12 cellular contexts compared by ENCODE assay signal in the genomic region with DNA sequence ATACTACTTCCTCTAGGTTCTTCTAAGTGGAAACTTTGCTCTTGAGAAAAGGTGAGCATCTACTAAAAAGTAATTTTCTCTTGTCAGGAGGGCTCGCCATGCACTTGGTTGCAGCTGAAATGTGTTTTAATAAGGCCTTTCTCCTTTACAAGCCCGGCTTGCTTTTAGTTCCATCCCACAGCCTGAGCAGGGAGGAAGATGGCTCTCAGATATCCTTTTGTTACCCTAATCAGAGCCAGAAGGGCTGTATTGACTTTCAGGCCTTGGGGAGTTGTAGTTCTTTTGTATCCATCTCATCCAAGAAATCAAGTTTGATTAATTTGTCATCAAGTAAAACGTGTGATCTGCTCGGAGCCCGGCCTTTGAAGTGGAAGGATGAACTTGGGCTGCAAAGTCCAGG.
"Had no signal": no experiment of that assay in that cellular context is flagged by ENCODE, and none has a peak within 500 bp of the region (broad histone marks: within the 10 kb centered on the region; RNA-seq: fewer than 3 reads in every experiment).

No MANE protein-coding gene starts in this region.

- H3K9me3 Mint-ChIP-seq: immature natural killer cell, natural killer cell had no signal

- ATAC-seq: natural killer cell; pancreas; stimulated activated naive CD8-positive, alpha-beta T cell treated with anti-CD3 and anti-CD28 coated beads, Interleukin-15, amount 100 ng/mL, for 72 hours had no signal

- H3K36me3 Mint-ChIP-seq: natural killer cell had no signal

- H3K4me3 Mint-ChIP-seq: immature natural killer cell; natural killer cell; stimulated activated naive CD8-positive, alpha-beta T cell treated with anti-CD3 and anti-CD28 coated beads, Interleukin-15, amount 100 ng/mL, for 72 hours had no signal

- H3K36me3 ChIP-seq: pancreas, vagina had no signal

- H3K27ac Mint-ChIP-seq: natural killer cell had no signal

- DNase-seq: activated CD4-positive, alpha-beta T cell treated with anti-CD3 and anti-CD28 coated beads for 48 hours; activated naive CD4-positive, alpha-beta T cell treated with Interleukin-2 at 50 U/mL for 16 hours; foreskin melanocyte; immature natural killer cell; natural killer cell; pancreas; retina; stimulated activated CD4-positive, alpha-beta T cell treated with anti-CD3 and anti-CD28 coated beads, Interleukin-15, amount 100 ng/mL, for 24 hours; stimulated activated CD4-positive, alpha-beta T cell treated with anti-CD3 and anti-CD28 coated beads, Interleukin-4, amount 100 ng/mL, for 4 hours; stimulated activated naive CD8-positive, alpha-beta T cell treated with anti-CD3 and anti-CD28 coated beads, Interleukin-15, amount 100 ng/mL, for 72 hours; T-helper 1 cell had no signal

- H3K9me3 ChIP-seq: pancreas, vagina had no signal

- H3K4me1 ChIP-seq: pancreas, vagina had no signal

- H3K27me3 Mint-ChIP-seq: stimulated activated naive CD8-positive, alpha-beta T cell treated with anti-CD3 and anti-CD28 coated beads, Interleukin-15, amount 100 ng/mL, for 72 hours had no signal

- H3K27ac ChIP-seq: pancreas, vagina had no signal

- H3K27me3 ChIP-seq: pancreas, vagina had no signal

- H3K4me3 ChIP-seq: pancreas, vagina had no signal
